In genomic region chr10:28687683-28688001, GRCh38 we compare ENCODE assay signal across 1 cellular context.
TF ChIP-seq lines count a peak whose summit lies in the region.

No MANE protein-coding gene starts in this region.

TF ChIP-seq in WTC11, 78 proteins besides CTCF, POLR2A, EP300 and RAD21 (continued from another document):
- TF ChIP-seq ARID4B (CRISPR knock-in tag; IDR thresholded peaks at IDR 0.05; ENCODE audit: borderline replicate concordance) (no peak), AR (CRISPR knock-in tag; IDR thresholded peaks at IDR 0.05) (no peak), RELA (CRISPR knock-in tag; IDR thresholded peaks at IDR 0.05; ENCODE audit: borderline replicate concordance) (no peak)
